11 cellular contexts compared by ENCODE assay signal in genomic region chr1:233599542-233600073, GRCh38. TPM values are rescaled to one million over a fixed set of nuclear protein-coding genes. Genes with fewer than 3 reads are reported as not detected.
DNase-seq lines count a peak whose midpoint lies in the region; ATAC-seq lines count a peak whose summit lies in the region.
"Had no signal": no experiment of that assay in that cellular context is flagged by ENCODE, and none has a peak within 500 bp of the region (broad histone marks: within the 10 kb centered on the region; RNA-seq: fewer than 3 reads in every experiment).

No MANE protein-coding gene starts in this region.

- DNase-seq in activated CD4-positive, alpha-beta memory T cell treated with anti-CD3 and anti-CD28 coated beads, Interleukin-2, amount 10 ng/mL, durations not matched to agents 7 days and 5 days, result no peak
- no peak for DNase-seq in NCI-H2227 treated with DMSO at 0.1 percent for 48 hours (lab: John Stamatoyannopoulos, UW)
- DNase-seq in stimulated activated CD4-positive, alpha-beta T cell treated with anti-CD3 and anti-CD28 coated beads, Interleukin-2, amount 100 ng/mL, for 48 hours, result no peak
- DNase-seq in NCI-H1092 (lab: John Stamatoyannopoulos, UW), result no peak
- DNase-seq in kidney tubule cell (ENCODE audit: low spot score), result no peak
- DNase-seq: activated CD8-positive, alpha-beta memory T cell treated with anti-CD3 and anti-CD28 coated beads, Interleukin-2, amount 50 U/mL, for 48 hours; Caco-2; left lung had no signal

- peaks cover 2% of the 10 kb centered on the region for H3K9me3 Mint-ChIP-seq in activated CD4-positive, alpha-beta memory T cell treated with anti-CD3 and anti-CD28 coated beads, Interleukin-2, amount 10 ng/mL, durations not matched to agents 7 days and 5 days

- POLR2A ChIA-PET in activated CD4-positive, alpha-beta memory T cell treated with anti-CD3 and anti-CD28 coated beads, Interleukin-2, amount 10 ng/mL, durations not matched to agents 7 days and 5 days (lab: Charles Lee), result interaction anchor here (1.4 kb wide), 1 partner anchor 14 kb away, joined by 6 read pairs; the partner anchor contains the start of gene KCNK1

- peaks cover 35% of the 10 kb centered on the region for H3K4me1 Mint-ChIP-seq in activated CD4-positive, alpha-beta memory T cell treated with anti-CD3 and anti-CD28 coated beads, Interleukin-2, amount 10 ng/mL, durations not matched to agents 7 days and 5 days

- peak overlapping the region; percentile 15 for H3K4me3 Mint-ChIP-seq in activated CD4-positive, alpha-beta memory T cell treated with anti-CD3 and anti-CD28 coated beads, Interleukin-2, amount 10 ng/mL, durations not matched to agents 7 days and 5 days

- CTCF ChIA-PET in activated CD4-positive, alpha-beta memory T cell treated with anti-CD3 and anti-CD28 coated beads, Interleukin-2, amount 10 ng/mL, durations not matched to agents 7 days and 5 days (lab: Charles Lee), result no interaction called here

- peak overlapping the region; percentile 77 for H3K27ac Mint-ChIP-seq in activated CD4-positive, alpha-beta memory T cell treated with anti-CD3 and anti-CD28 coated beads, Interleukin-2, amount 10 ng/mL, durations not matched to agents 7 days and 5 days

- H3K27me3 Mint-ChIP-seq in activated CD4-positive, alpha-beta memory T cell treated with anti-CD3 and anti-CD28 coated beads, Interleukin-2, amount 10 ng/mL, durations not matched to agents 7 days and 5 days, result no peaks in the 10 kb centered on the region

- ATAC-seq in GM18858 (IDR thresholded peaks at IDR 0.05; ENCODE audit: unreplicated experiment), result peak; percentile 25
- ATAC-seq in GM21367 (IDR thresholded peaks at IDR 0.05; ENCODE audit: unreplicated experiment), result peak; percentile 39
- peak; percentile 55 for ATAC-seq in HG03066 (IDR thresholded peaks at IDR 0.05; ENCODE audit: low read depth, unreplicated experiment)
- ATAC-seq: left lung had no signal

- peaks cover 3% of the 10 kb centered on the region for H3K36me3 Mint-ChIP-seq in activated CD4-positive, alpha-beta memory T cell treated with anti-CD3 and anti-CD28 coated beads, Interleukin-2, amount 10 ng/mL, durations not matched to agents 7 days and 5 days (ENCODE audit: low read depth)

RNA-seq across cellular contexts. Expression of gene KCNK1, which starts 14.3 kb away (rescaled TPM):
- total RNA-seq in activated CD4-positive, alpha-beta memory T cell treated with anti-CD3 and anti-CD28 coated beads, Interleukin-2, amount 10 ng/mL, durations not matched to agents 7 days and 5 days, result 1 to 10 TPM; 8.1 to 9.0 TPM
- total RNA-seq: Caco-2 had no signal
